24 cellular contexts compared by ENCODE assay signal in genomic region chr1:21273743-21274142, GRCh38. TPM values are rescaled to one million over a fixed set of nuclear protein-coding genes. Genes with fewer than 3 reads are reported as not detected.
DNase-seq lines count a peak whose midpoint lies in the region; ATAC-seq and TF ChIP-seq lines count a peak whose summit lies in the region.
"Had no signal": no experiment of that assay in that cellular context is flagged by ENCODE, and none has a peak within 500 bp of the region (broad histone marks: within the 10 kb centered on the region; RNA-seq: fewer than 3 reads in every experiment).

No MANE protein-coding gene starts in this region.

- no peak for TF ChIP-seq POLR2A in testis (IDR thresholded peaks at IDR 0.05)

- H3K27ac ChIP-seq in coronary artery (peak overlapping the region; percentile 18 to 29), testis (peak overlapping the region; percentile 22 to 82)
- H3K27ac ChIP-seq: 22Rv1, thyroid gland had no signal

- no peaks in the 10 kb centered on the region for H3K27me3 ChIP-seq in testis
- H3K27me3 ChIP-seq: left lung, thyroid gland had no signal

- H3K4me1 ChIP-seq in testis = peaks cover 59% of the 10 kb centered on the region

- ATAC-seq in HG03095 (IDR thresholded peaks at IDR 0.05; ENCODE audit: unreplicated experiment) (no peak), esophagus mucosa (no peak)
- ATAC-seq in effector memory CD8-positive, alpha-beta T cell (replicated peaks) = no peak
- ATAC-seq: left lung, mucosa of descending colon had no signal

- intact Hi-C loops in testis (cut with DNase I; ENCODE audit: low total_unique reads) = no loop called here

- H3K36me3 Mint-ChIP-seq in T-helper 2 cell treated with Interferon-gamma antibody and Interleukin-4, amounts not matched to agents 5 μg/mL and 100 μg/mL, for 36 hours (ENCODE audit: low read depth) = peaks cover 24% of the 10 kb centered on the region
- peaks cover 16% of the 10 kb centered on the region for H3K36me3 Mint-ChIP-seq in nephron (ENCODE audit: low read depth)
- H3K36me3 Mint-ChIP-seq in effector memory CD8-positive, alpha-beta T cell (ENCODE audit: insufficient read depth) = peaks cover 12% of the 10 kb centered on the region

- no peak for DNase-seq in T-helper 2 cell treated with Interferon-gamma antibody and Interleukin-4, amounts not matched to agents 5 μg/mL and 100 μg/mL, for 36 hours (ENCODE audit: low spot score)
- DNase-seq in T-helper 2 cell (no peak), coronary artery (ENCODE audit: low spot score) (peak; percentile 78), testis (peak; percentile 70)
- DNase-seq in effector memory CD8-positive, alpha-beta T cell = no peak
- DNase-seq: activated naive CD4-positive, alpha-beta T cell treated with anti-CD3 and anti-CD28 coated beads, Interleukin-2, amount 50 U/mL, for 16 hours; activated T-cell treated with anti-CD3 and anti-CD28 coated beads, Interleukin-2, amount 50 U/mL, for 48 hours; AML-193; DMS79 treated with DMSO at 0.1 percent for 48 hours; effector memory CD4-positive, alpha-beta T cell; glutamatergic neuron; left lung; MV-4-11; NCI-H1694; NCI-H748 treated with DMSO at 0.1 percent for 48 hours; SHP77; stimulated activated CD8-positive, alpha-beta memory T cell treated with anti-CD3 and anti-CD28 coated beads, Interleukin-4, amount 100 ng/mL, for 48 hours; T-helper 1 cell; thyroid gland had no signal

- H3K4me3 Mint-ChIP-seq in T-helper 2 cell treated with Interferon-gamma antibody and Interleukin-4, amounts not matched to agents 5 μg/mL and 100 μg/mL, for 36 hours = no peak overlapping the region
- H3K4me3 Mint-ChIP-seq in nephron = no peak overlapping the region
- H3K4me3 Mint-ChIP-seq in effector memory CD8-positive, alpha-beta T cell = no peak overlapping the region

- peaks cover 22% of the 10 kb centered on the region for H3K4me1 Mint-ChIP-seq in T-helper 2 cell treated with Interferon-gamma antibody and Interleukin-4, amounts not matched to agents 5 μg/mL and 100 μg/mL, for 36 hours (ENCODE audit: low read depth)
- H3K4me1 Mint-ChIP-seq in nephron = peaks cover 46% of the 10 kb centered on the region
- H3K4me1 Mint-ChIP-seq in effector memory CD8-positive, alpha-beta T cell (ENCODE audit: low read depth in 2 of 2) = peaks cover 11 to 18% of the 10 kb centered on the region in 2 donors

- TF ChIP-seq CTCF in coronary artery (IDR thresholded peaks at IDR 0.05) (no peak), nephron (IDR thresholded peaks at IDR 0.05; ENCODE audit: unreplicated experiment in 3 of 3) (no peak), testis (IDR thresholded peaks at IDR 0.05) (no peak)

- no peaks in the 10 kb centered on the region for H3K9me3 Mint-ChIP-seq in T-helper 2 cell treated with Interferon-gamma antibody and Interleukin-4, amounts not matched to agents 5 μg/mL and 100 μg/mL, for 36 hours
- H3K9me3 Mint-ChIP-seq in nephron = no peaks in the 10 kb centered on the region
- no peaks in the 10 kb centered on the region for H3K9me3 Mint-ChIP-seq in effector memory CD8-positive, alpha-beta T cell

- H3K4me3 ChIP-seq in coronary artery = no peak overlapping the region
- no peak overlapping the region for H3K4me3 ChIP-seq in testis
- H3K4me3 ChIP-seq: left lung, mucosa of descending colon, thyroid gland had no signal

- no peaks in the 10 kb centered on the region for H3K9me3 ChIP-seq in testis
- H3K9me3 ChIP-seq: left lung, mucosa of descending colon, thyroid gland had no signal

- no peaks in the 10 kb centered on the region for H3K36me3 ChIP-seq in testis (ENCODE audit: low read depth, missing control alignments)

- peak overlapping the region; percentile 45 for H3K27ac Mint-ChIP-seq in T-helper 2 cell treated with Interferon-gamma antibody and Interleukin-4, amounts not matched to agents 5 μg/mL and 100 μg/mL, for 36 hours
- peak overlapping the region in 2 of 3 experiments; percentile 1 to 2 for H3K27ac Mint-ChIP-seq in nephron
- peak overlapping the region in 1 of 2 donors; percentile 80 for H3K27ac Mint-ChIP-seq in effector memory CD8-positive, alpha-beta T cell

- WGBS in testis, 2 donors = 47 to 48% methylated on average over 11 of the region's 11 CpGs

- H3K27me3 Mint-ChIP-seq in T-helper 2 cell treated with Interferon-gamma antibody and Interleukin-4, amounts not matched to agents 5 μg/mL and 100 μg/mL, for 36 hours (ENCODE audit: low read depth) = no peaks in the 10 kb centered on the region
- no peaks in the 10 kb centered on the region for H3K27me3 Mint-ChIP-seq in nephron (ENCODE audit: low read depth)
- no peaks in the 10 kb centered on the region for H3K27me3 Mint-ChIP-seq in effector memory CD8-positive, alpha-beta T cell

RNA-seq across cellular contexts. Expression of gene ECE1, which starts 16.5 kb away (rescaled TPM):
- 100 to 1,000 TPM in 1 of 2 donors, 10 to 100 TPM in 1; 96.4 to 101 TPM for total RNA-seq in testis
- 66.1 TPM for polyA plus RNA-seq in testis (ENCODE audit: insufficient read depth, low read depth, low replicate concordance)
- total RNA-seq in esophagus mucosa = 18.2 TPM

Comparison
In these comparisons a context has a peak if more than half of its experiments do, and no peak if none do; other contexts are left out.
1. DNase-seq: peak in coronary artery (single experiment) and testis (single experiment); none in T-helper 2 cell treated with Interferon-gamma antibody and Interleukin-4, amounts not matched to agents 5 μg/mL and 100 μg/mL, for 36 hours (single experiment), T-helper 2 cell (0 of 5) and effector memory CD8-positive, alpha-beta T cell (0 of 3).